1 cellular context compared by ENCODE assay signal in genomic region chr1:228923973-228924766, GRCh38.
TF ChIP-seq lines count a peak whose summit lies in the region.

No MANE protein-coding gene starts in this region.

TF ChIP-seq in HepG2, 621 proteins besides CTCF, POLR2A, EP300 and RAD21 (continued from another document):
- peak; percentile 83 for TF ChIP-seq ZNF770 (CRISPR knock-in tag; IDR thresholded peaks at IDR 0.05)
- TF ChIP-seq ELF1 (CRISPR knock-in tag; IDR thresholded peaks at IDR 0.05) = no peak
